Comparison of ENCODE assay signal across 9 cellular contexts in the genomic region with DNA sequence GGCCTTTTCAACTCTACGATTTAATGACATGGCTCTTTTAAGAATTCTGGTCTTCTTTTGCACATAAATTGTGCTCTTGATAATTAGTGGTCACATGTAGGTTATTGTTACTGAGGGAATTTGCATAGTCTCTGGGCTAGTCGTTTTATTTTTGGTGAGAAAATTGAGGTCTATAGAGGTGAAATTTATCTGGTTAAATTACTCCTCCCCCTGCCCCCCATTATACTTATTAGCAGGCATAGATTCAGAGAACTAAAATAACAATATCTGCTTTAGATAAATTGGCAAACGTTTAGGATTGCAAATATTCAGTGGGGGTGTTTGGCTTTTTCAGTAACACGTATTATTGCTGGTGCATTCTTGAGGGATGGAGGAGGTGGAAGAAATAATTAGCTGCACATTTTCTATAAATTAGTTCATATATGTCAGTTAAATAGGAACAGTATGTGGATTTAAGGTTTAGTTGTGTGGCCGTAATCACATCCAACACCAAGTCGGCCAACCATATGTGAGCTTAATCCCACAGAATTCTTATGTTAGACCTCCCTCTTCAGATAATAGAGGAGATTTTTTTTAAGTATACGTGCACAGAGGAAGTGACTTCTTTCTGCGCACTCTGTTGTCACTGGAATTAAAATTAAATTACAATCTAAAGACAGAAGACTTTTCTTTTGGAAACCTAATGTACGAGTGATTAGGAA. TPM values are rescaled to one million over a fixed set of nuclear protein-coding genes. Genes with fewer than 3 reads are reported as not detected.
A peak's percentile ranks its signal among the peaks of the same experiment; 100 is the strongest.
DNase-seq lines count a peak whose midpoint lies in the region; ATAC-seq and TF ChIP-seq lines count a peak whose summit lies in the region.
"Had no signal": no experiment of that assay in that cellular context is flagged by ENCODE, and none has a peak within 500 bp of the region (broad histone marks: within the 10 kb centered on the region; RNA-seq: fewer than 3 reads in every experiment).

No MANE protein-coding gene starts in this region.

- peaks cover 23 to 53% of the 10 kb centered on the region in 2 donors for H3K4me1 Mint-ChIP-seq in natural killer cell

- H3K27me3 ChIP-seq in BJ (ENCODE audit: control insufficient read depth, insufficient read depth, low read length) (no peaks in the 10 kb centered on the region), KMS-11 (ENCODE audit: insufficient read depth, low read depth) (no peaks in the 10 kb centered on the region)

- H2AFZ ChIP-seq in KMS-11 (ENCODE audit: low read depth), result peak overlapping the region; percentile 93

- ATAC-seq in natural killer cell (no peak), GM18517 (IDR thresholded peaks at IDR 0.05; ENCODE audit: unreplicated experiment) (no peak), HG03196 (IDR thresholded peaks at IDR 0.05; ENCODE audit: unreplicated experiment) (no peak), GM19397 (IDR thresholded peaks at IDR 0.05; ENCODE audit: unreplicated experiment) (no peak)

- peak overlapping the region; percentile 98 for H3K4me2 ChIP-seq in KMS-11

- H3K36me3 ChIP-seq in BJ (ENCODE audit: control insufficient read depth, insufficient read depth, low read length), result peaks cover 6% of the 10 kb centered on the region
- H3K36me3 ChIP-seq in KMS-11 (ENCODE audit: insufficient read depth), result no peaks in the 10 kb centered on the region

- H3K9ac ChIP-seq in KMS-11, result peak overlapping the region; percentile 83; the same call in 1 of the 2 replicates

- no peaks in the 10 kb centered on the region for H3K27me3 Mint-ChIP-seq in natural killer cell (ENCODE audit: low read depth in 2 of 2)

- peak overlapping the region; percentile 55 for H3K27ac ChIP-seq in KMS-11

- H3K79me2 ChIP-seq in KMS-11 (ENCODE audit: insufficient read depth, low read depth), result peaks cover 55% of the 10 kb centered on the region

- POLR2A ChIA-PET in BJ (lab: Charles Lee), result interaction anchor here (1.1 to 1.6 kb wide), 3 partner anchors 36 to 198 kb away, joined by 3 to 7 read pairs (median 3); no protein-coding TSS in a partner anchor

- no peak for DNase-seq in BJ (ENCODE audit: low read depth)
- DNase-seq in dedifferentiated amniotic fluid mesenchymal stem cell (ENCODE audit: extremely low spot score), result peak; percentile 26
- DNase-seq in natural killer cell, result no peak
- no peak for DNase-seq in NCI-H187 (lab: John Stamatoyannopoulos, UW)

- CTCF ChIA-PET in BJ (lab: Yijun Ruan, JAX), result interaction anchor here (0.5 to 1.4 kb wide), 5 partner anchors 84 to 345 kb away, joined by 3 to 4 read pairs (median 3); no protein-coding TSS in a partner anchor

- H4K20me1 ChIP-seq in KMS-11 (ENCODE audit: insufficient read depth), result no peaks in the 10 kb centered on the region; the same call in 1 of the 2 replicates

- H3K4me3 ChIP-seq in BJ (ENCODE audit: low read depth, low read length) (peak overlapping the region; percentile 60), KMS-11 (IDR thresholded peaks at IDR 0.05; ENCODE audit: insufficient read depth, low read depth, low read length) (no peak overlapping the region)

- intact Hi-C loops in natural killer cell (cut with micrococcal nuclease), result loop anchor here (1.0 kb wide), 1 partner anchor 125 kb away; no protein-coding TSS in a partner anchor

- H3K9me3 Mint-ChIP-seq in natural killer cell, result no peaks in the 10 kb centered on the region

- TF ChIP-seq CTCF in BJ (IDR thresholded peaks at IDR 0.05; ENCODE audit: insufficient read depth, low read depth, low read length), result no peak
- no peak for TF ChIP-seq CTCF in KMS-11 (conservative IDR thresholded peaks at IDR 0.05; ENCODE audit: low read depth, low read length)
- no peak for TF ChIP-seq CTCF in natural killer cell (IDR thresholded peaks at IDR 0.05)

- peak overlapping the region; percentile 93 for H3K4me3 Mint-ChIP-seq in natural killer cell

- no peaks in the 10 kb centered on the region for H3K36me3 Mint-ChIP-seq in natural killer cell

- H3K27ac Mint-ChIP-seq in natural killer cell, result peak overlapping the region; percentile 50 to 90

- H3K4me1 ChIP-seq in KMS-11 (ENCODE audit: low read depth, poor library complexity, severe bottlenecking), result peaks cover 22% of the 10 kb centered on the region

RNA-seq across cellular contexts. Expression of a gene that starts 1.9 kb away (rescaled TPM):
- 346 and 638 TPM in 2 replicates for polyA plus RNA-seq in BJ (2011; rRNA removed)
- 406 and 470 TPM in 2 replicates for polyA minus RNA-seq in BJ (2011; rRNA and poly(A)+ RNA removed)
- 10 to 100 TPM; 38.6 to 52.8 (median 46.2) TPM for total RNA-seq in natural killer cell

RNA-seq across cellular contexts. Expression of a gene that starts 53.5 kb away (rescaled TPM):
- 0.02 and 0.04 TPM in 2 replicates for polyA plus RNA-seq in BJ (2011; rRNA removed)
- 0.05 and 0.10 TPM in 2 replicates for polyA minus RNA-seq in BJ (2011; rRNA and poly(A)+ RNA removed)
- not detected for total RNA-seq in natural killer cell
- total RNA-seq: pulmonary artery endothelial cell had no signal
